14 cellular contexts compared by ENCODE assay signal in genomic region chr1:20678599-20678998, GRCh38. TPM values are rescaled to one million over a fixed set of nuclear protein-coding genes. Genes with fewer than 3 reads are reported as not detected.
A peak's percentile ranks its signal among the peaks of the same experiment; 100 is the strongest.
DNase-seq lines count a peak whose midpoint lies in the region; ATAC-seq lines count a peak whose summit lies in the region.
"Had no signal": no experiment of that assay in that cellular context is flagged by ENCODE, and none has a peak within 500 bp of the region (broad histone marks: within the 10 kb centered on the region; RNA-seq: fewer than 3 reads in every experiment).

No MANE protein-coding gene starts in this region.

- H3K79me2 ChIP-seq in trophoblast cell (ENCODE audit: control insufficient read depth, insufficient read depth, low read length, poor library complexity): no peaks in the 10 kb centered on the region

- no peak overlapping the region for H2BK120ac ChIP-seq in trophoblast cell (ENCODE audit: insufficient read depth, low read length, poor library complexity)

- no peak overlapping the region for H4K12ac ChIP-seq in trophoblast cell (ENCODE audit: low read depth, low read length)

- ATAC-seq in activated CD8-positive, alpha-beta memory T cell treated with anti-CD3 and anti-CD28 coated beads, Interleukin-2, amount 10 ng/mL, durations not matched to agents 7 days and 5 days: peak; percentile 68
- ATAC-seq in HG03342 (IDR thresholded peaks at IDR 0.05; ENCODE audit: unreplicated experiment): peak; percentile 46
- ATAC-seq: A549 had no signal

- peaks cover 18% of the 10 kb centered on the region for H3K4me1 Mint-ChIP-seq in activated CD8-positive, alpha-beta memory T cell treated with anti-CD3 and anti-CD28 coated beads, Interleukin-2, amount 10 ng/mL, durations not matched to agents 7 days and 5 days
- peaks cover 11% of the 10 kb centered on the region for H3K4me1 Mint-ChIP-seq in T-helper 1 cell treated with Interleukin-12 subunit alpha and Interleukin-12 subunit beta and Interleukin-4 antibody, amounts not matched to agents 30 μg/mL and 1 μg/mL, for 36 hours (ENCODE audit: low read depth)

- H3K4ac ChIP-seq in trophoblast cell (ENCODE audit: low read depth, low read length): no peak overlapping the region

- H3K4me2 ChIP-seq in trophoblast cell (ENCODE audit: low read length): no peak overlapping the region
- H3K4me2 ChIP-seq: A549 had no signal

- no peak overlapping the region for H4K8ac ChIP-seq in trophoblast cell (ENCODE audit: low read depth, low read length)

- H3K23ac ChIP-seq in trophoblast cell (ENCODE audit: low read length): no peak overlapping the region

- no peak overlapping the region for H3K27ac Mint-ChIP-seq in activated CD8-positive, alpha-beta memory T cell treated with anti-CD3 and anti-CD28 coated beads, Interleukin-2, amount 10 ng/mL, durations not matched to agents 7 days and 5 days
- peak overlapping the region; percentile 62 for H3K27ac Mint-ChIP-seq in T-helper 1 cell treated with Interleukin-12 subunit alpha and Interleukin-12 subunit beta and Interleukin-4 antibody, amounts not matched to agents 30 μg/mL and 1 μg/mL, for 36 hours

- DNase-seq in activated CD8-positive, alpha-beta memory T cell treated with anti-CD3 and anti-CD28 coated beads, Interleukin-2, amount 10 ng/mL, durations not matched to agents 7 days and 5 days: peak; percentile 69
- DNase-seq in activated CD8-positive, alpha-beta memory T cell treated with anti-CD3 and anti-CD28 coated beads, Interleukin-2, amount 50 U/mL, for 48 hours: no peak
- no peak for DNase-seq in trophoblast cell
- no peak for DNase-seq in NCI-H345 treated with DMSO at 0.1 percent for 48 hours (lab: John Stamatoyannopoulos, UW; ENCODE audit: unreplicated experiment)
- DNase-seq in NCI-H524 (lab: John Stamatoyannopoulos, UW): no peak
- no peak for DNase-seq in COR-L47 (lab: John Stamatoyannopoulos, UW)
- DNase-seq: aorta, HCEC 1CT, NCI-H146, NCI-H526, SHP77 had no signal

- peaks cover 7% of the 10 kb centered on the region for H3K9me3 Mint-ChIP-seq in activated CD8-positive, alpha-beta memory T cell treated with anti-CD3 and anti-CD28 coated beads, Interleukin-2, amount 10 ng/mL, durations not matched to agents 7 days and 5 days (ENCODE audit: low read depth)
- peaks cover 10% of the 10 kb centered on the region for H3K9me3 Mint-ChIP-seq in T-helper 1 cell treated with Interleukin-12 subunit alpha and Interleukin-12 subunit beta and Interleukin-4 antibody, amounts not matched to agents 30 μg/mL and 1 μg/mL, for 36 hours

- H3K27me3 Mint-ChIP-seq in activated CD8-positive, alpha-beta memory T cell treated with anti-CD3 and anti-CD28 coated beads, Interleukin-2, amount 10 ng/mL, durations not matched to agents 7 days and 5 days: peaks cover 73% of the 10 kb centered on the region
- peaks cover 56% of the 10 kb centered on the region for H3K27me3 Mint-ChIP-seq in T-helper 1 cell treated with Interleukin-12 subunit alpha and Interleukin-12 subunit beta and Interleukin-4 antibody, amounts not matched to agents 30 μg/mL and 1 μg/mL, for 36 hours (ENCODE audit: low read depth)

- peak overlapping the region; percentile 28 for H3K9ac ChIP-seq in trophoblast cell (ENCODE audit: low read length)

- H4K91ac ChIP-seq in trophoblast cell (ENCODE audit: low read depth, low read length): no peak overlapping the region

- H2AK5ac ChIP-seq in trophoblast cell (ENCODE audit: low read length): no peak overlapping the region

- H3K18ac ChIP-seq in trophoblast cell (ENCODE audit: low read length): no peak overlapping the region

- no peaks in the 10 kb centered on the region for H3K4me1 ChIP-seq in trophoblast cell (ENCODE audit: control insufficient read depth in 1 of 2, insufficient read depth in 2 of 2, low read length in 2 of 2)
- H3K4me1 ChIP-seq: A549 had no signal

- CTCF ChIA-PET in activated CD8-positive, alpha-beta memory T cell treated with anti-CD3 and anti-CD28 coated beads, Interleukin-2, amount 10 ng/mL, durations not matched to agents 7 days and 5 days (lab: Charles Lee): interaction anchor here (0.5 to 2.2 kb wide), 5 partner anchors 9 to 1342 kb away, joined by 3 to 5 read pairs (median 4); no protein-coding TSS in a partner anchor

- no peaks in the 10 kb centered on the region for H3K79me1 ChIP-seq in trophoblast cell (ENCODE audit: low read length)

- no peak overlapping the region for H2BK5ac ChIP-seq in trophoblast cell (ENCODE audit: low read depth, low read length, poor library complexity)

- H3K27me3 ChIP-seq in trophoblast cell (ENCODE audit: insufficient read depth, low read length): no peaks in the 10 kb centered on the region

- WGBS in trophoblast cell (ENCODE audit: extremely low coverage, insufficient coverage, insufficient read length): no CpG with 5 or more reads among the region's 6 CpGs

- H3K4me3 ChIP-seq in trophoblast cell (ENCODE audit: low read depth, low read length): no peak overlapping the region
- H3K4me3 ChIP-seq: A549 had no signal

- H3K27ac ChIP-seq in trophoblast cell (ENCODE audit: low read depth, low read length): no peak overlapping the region
- H3K27ac ChIP-seq: A549 had no signal

- no peaks in the 10 kb centered on the region for H3K36me3 ChIP-seq in trophoblast cell (ENCODE audit: control insufficient read depth in 1 of 2, insufficient read depth in 2 of 2, low read length in 2 of 2)

- no peak overlapping the region for H3K4me3 Mint-ChIP-seq in activated CD8-positive, alpha-beta memory T cell treated with anti-CD3 and anti-CD28 coated beads, Interleukin-2, amount 10 ng/mL, durations not matched to agents 7 days and 5 days
- H3K4me3 Mint-ChIP-seq in T-helper 1 cell treated with Interleukin-12 subunit alpha and Interleukin-12 subunit beta and Interleukin-4 antibody, amounts not matched to agents 30 μg/mL and 1 μg/mL, for 36 hours: peak overlapping the region; percentile 45

- H2BK12ac ChIP-seq in trophoblast cell (ENCODE audit: low read length): no peak overlapping the region

- no peak overlapping the region for H2AFZ ChIP-seq in trophoblast cell (ENCODE audit: insufficient read depth, low read length, poor library complexity)

- no peak overlapping the region for H3K14ac ChIP-seq in trophoblast cell (ENCODE audit: low read length)

- H3K36me3 Mint-ChIP-seq in activated CD8-positive, alpha-beta memory T cell treated with anti-CD3 and anti-CD28 coated beads, Interleukin-2, amount 10 ng/mL, durations not matched to agents 7 days and 5 days: peaks cover 8% of the 10 kb centered on the region
- H3K36me3 Mint-ChIP-seq in T-helper 1 cell treated with Interleukin-12 subunit alpha and Interleukin-12 subunit beta and Interleukin-4 antibody, amounts not matched to agents 30 μg/mL and 1 μg/mL, for 36 hours (ENCODE audit: low read depth): peaks cover 3% of the 10 kb centered on the region

- no peaks in the 10 kb centered on the region for H3K9me3 ChIP-seq in trophoblast cell (ENCODE audit: insufficient read depth, low read depth, low read length)
- H3K9me3 ChIP-seq: A549 had no signal

RNA-seq across cellular contexts. Expression of gene DDOST, which starts 17.4 kb away (rescaled TPM):
- total RNA-seq in activated CD8-positive, alpha-beta memory T cell treated with anti-CD3 and anti-CD28 coated beads, Interleukin-2, amount 10 ng/mL, durations not matched to agents 7 days and 5 days: 100 to 1,000 TPM; 137 to 170 TPM
- 241 and 250 TPM in 2 replicates for polyA plus RNA-seq in trophoblast cell (2013)

RNA-seq across cellular contexts. Expression of gene KIF17, which starts 39.2 kb away (rescaled TPM):
- total RNA-seq in activated CD8-positive, alpha-beta memory T cell treated with anti-CD3 and anti-CD28 coated beads, Interleukin-2, amount 10 ng/mL, durations not matched to agents 7 days and 5 days: not detected
- polyA plus RNA-seq in trophoblast cell (2013): 1.4 TPM in 2 replicates

RNA-seq across cellular contexts. Expression of gene PINK1, which starts 45.3 kb away (rescaled TPM):
- 1 to 10 TPM; 3.7 to 5.3 TPM for total RNA-seq in activated CD8-positive, alpha-beta memory T cell treated with anti-CD3 and anti-CD28 coated beads, Interleukin-2, amount 10 ng/mL, durations not matched to agents 7 days and 5 days
- polyA plus RNA-seq in trophoblast cell (2013): 21.6 and 21.9 TPM in 2 replicates

RNA-seq across cellular contexts. Expression of gene SH2D5, which starts 53.9 kb away (rescaled TPM):
- not detected for total RNA-seq in activated CD8-positive, alpha-beta memory T cell treated with anti-CD3 and anti-CD28 coated beads, Interleukin-2, amount 10 ng/mL, durations not matched to agents 7 days and 5 days
- polyA plus RNA-seq in trophoblast cell (2013): 2.9 and 3.1 TPM in 2 replicates
